28 cellular contexts compared by ENCODE assay signal in genomic region chr7:23617482-23617881, GRCh38.
"Had no signal": no experiment of that assay in that cellular context is flagged by ENCODE, and none has a peak within 500 bp of the region (broad histone marks: within the 10 kb centered on the region; RNA-seq: fewer than 3 reads in every experiment).

No MANE protein-coding gene starts in this region.

- H3K27me3 ChIP-seq: stomach, suprapubic skin, testis, thyroid gland, tibial artery, tibial nerve, transverse colon, upper lobe of left lung, upper lobe of right lung, uterus, vagina had no signal

- H3K4me3 Mint-ChIP-seq: stimulated activated effector memory CD8-positive, alpha-beta T cell treated with anti-CD3 and anti-CD28 coated beads, Interleukin-12 subunit alpha, Interleukin-12 subunit beta, amount 100 ng/mL, for 72 hours; stimulated activated memory B cell treated with anti-CD40 and anti-IgM and Interleukin-4, amounts not matched to agents 10 μg/mL and 1 μg/mL and 100 μg/mL, for 72 hours; stimulated activated naive CD8-positive, alpha-beta T cell treated with anti-CD3 and anti-CD28 coated beads, Interleukin-15, amount 100 ng/mL, for 72 hours; stimulated activated naive CD8-positive, alpha-beta T cell treated with anti-CD3 and anti-CD28 coated beads, Interleukin-15, Interleukin-2, amounts not matched to agents 100 ng/mL and 50 ng/mL, for 24 hours; type B pancreatic cell had no signal

- H3K27ac ChIP-seq: stomach, suprapubic skin, testis, thoracic aorta, thyroid gland, tibial artery, tibial nerve, transverse colon, upper lobe of left lung, upper lobe of right lung, uterus, vagina had no signal

- FAIRE-seq: urothelium cell line had no signal

- DNase-seq: stimulated activated CD4-positive, alpha-beta T cell treated with anti-CD3 and anti-CD28 coated beads, Interleukin-2, amount 100 ng/mL, for 48 hours; stimulated activated CD4-positive, alpha-beta T cell treated with anti-CD3 and anti-CD28 coated beads, Interleukin-4, amount 100 ng/mL, for 1 hour; stimulated activated CD4-positive, alpha-beta T cell treated with anti-CD3 and anti-CD28 coated beads, Interleukin-4, amount 100 ng/mL, for 24 hours; stimulated activated CD4-positive, alpha-beta T cell treated with anti-CD3 and anti-CD28 coated beads, Interleukin-4, amount 100 ng/mL, for 4 hours; stimulated activated CD8-positive, alpha-beta memory T cell treated with anti-CD3 and anti-CD28 coated beads, Interleukin-4, amount 100 ng/mL, for 48 hours; stimulated activated naive CD4-positive, alpha-beta T cell; stimulated activated naive CD4-positive, alpha-beta T cell treated with Interleukin-2 at 50 U/mL for 16 hours; stimulated activated naive CD8-positive, alpha-beta T cell treated with anti-CD3 and anti-CD28 coated beads, Interleukin-15, amount 100 ng/mL, for 72 hours; stimulated activated naive CD8-positive, alpha-beta T cell treated with anti-CD3 and anti-CD28 coated beads, Interleukin-15, Interleukin-2, amounts not matched to agents 100 U/mL and 50 U/mL, for 24 hours; stomach; substantia nigra; testis; thyroid gland; tibial artery; transverse colon; trophoblast cell; upper lobe of left lung; upper lobe of right lung; uterus had no signal

- H3K27me3 Mint-ChIP-seq: stimulated activated memory B cell treated with anti-CD40 and anti-IgM and Interleukin-4, amounts not matched to agents 10 μg/mL and 1 μg/mL and 100 μg/mL, for 72 hours; stimulated activated naive CD8-positive, alpha-beta T cell treated with anti-CD3 and anti-CD28 coated beads, Interleukin-15, amount 100 ng/mL, for 72 hours; stimulated activated naive CD8-positive, alpha-beta T cell treated with anti-CD3 and anti-CD28 coated beads, Interleukin-15, Interleukin-2, amounts not matched to agents 100 ng/mL and 50 ng/mL, for 24 hours; type B pancreatic cell had no signal

- H3K27ac Mint-ChIP-seq: stimulated activated effector memory CD8-positive, alpha-beta T cell treated with anti-CD3 and anti-CD28 coated beads, Interleukin-12 subunit alpha, Interleukin-12 subunit beta, amount 100 ng/mL, for 72 hours; stimulated activated memory B cell treated with anti-CD40 and anti-IgM and Interleukin-4, amounts not matched to agents 10 μg/mL and 1 μg/mL and 100 μg/mL, for 72 hours; stimulated activated naive CD8-positive, alpha-beta T cell treated with anti-CD3 and anti-CD28 coated beads, Interleukin-15, Interleukin-2, amounts not matched to agents 100 ng/mL and 50 ng/mL, for 24 hours; type B pancreatic cell had no signal

- ATAC-seq: stimulated activated effector memory CD8-positive, alpha-beta T cell treated with anti-CD3 and anti-CD28 coated beads, Interleukin-12 subunit alpha, Interleukin-12 subunit beta, amount 100 ng/mL, for 72 hours; stimulated activated memory B cell treated with anti-CD40 and anti-IgM and Interleukin-4, amounts not matched to agents 10 μg/mL and 1 μg/mL and 100 μg/mL, for 72 hours; stimulated activated naive CD8-positive, alpha-beta T cell treated with anti-CD3 and anti-CD28 coated beads, Interleukin-15, amount 100 ng/mL, for 72 hours; stimulated activated naive CD8-positive, alpha-beta T cell treated with anti-CD3 and anti-CD28 coated beads, Interleukin-15, Interleukin-2, amounts not matched to agents 100 U/mL and 50 U/mL, for 24 hours; upper lobe of right lung had no signal

- H3K4me3 ChIP-seq: stomach, suprapubic skin, testis, thoracic aorta, thyroid gland, tibial artery, tibial nerve, transverse colon, upper lobe of left lung, upper lobe of right lung, uterus, vagina had no signal

- H3K9me3 ChIP-seq: suprapubic skin, testis, thyroid gland had no signal

- H3K36me3 ChIP-seq: thyroid gland, upper lobe of right lung, uterus had no signal

- H3K4me1 ChIP-seq: stomach, suprapubic skin, testis, tibial artery, tibial nerve, transverse colon, upper lobe of left lung, upper lobe of right lung, uterus, vagina had no signal
